8 cellular contexts compared by ENCODE assay signal in the genomic region with DNA sequence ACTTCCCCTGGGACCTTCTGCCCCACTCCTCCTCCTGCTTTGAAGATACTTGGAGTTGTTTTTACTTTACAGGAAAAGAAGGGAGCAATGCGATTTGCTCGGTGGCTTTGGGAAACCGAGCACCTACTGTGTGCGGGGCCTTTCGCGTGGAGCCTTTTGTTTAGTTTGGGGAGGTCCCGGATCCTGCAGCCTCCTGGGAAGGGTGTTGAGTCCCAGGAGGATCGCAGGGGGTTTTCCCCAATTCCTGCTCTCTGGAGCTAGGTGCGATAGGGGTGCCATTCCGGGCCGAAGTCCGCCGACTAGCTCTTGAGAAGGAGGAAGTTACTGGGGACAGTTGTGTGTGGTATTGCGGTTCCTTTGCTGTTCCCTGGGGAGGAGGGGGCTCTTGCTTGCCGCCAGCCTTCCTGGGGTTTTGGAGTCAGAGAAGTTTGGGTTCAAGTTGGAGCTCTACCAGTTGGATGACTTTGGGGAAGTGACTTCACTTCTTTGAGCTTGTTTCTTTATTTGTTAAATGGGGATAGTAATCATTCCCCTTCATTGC. TPM values are rescaled to one million over a fixed set of nuclear protein-coding genes. Genes with fewer than 3 reads are reported as not detected.
A peak's percentile ranks its signal among the peaks of the same experiment; 100 is the strongest.
DNase-seq lines count a peak whose midpoint lies in the region; ATAC-seq lines count a peak whose summit lies in the region.

No MANE protein-coding gene starts in this region.

- peak overlapping the region; percentile 79 for H3K27ac Mint-ChIP-seq in dendritic cell treated with granulocyte-macrophage colony-stimulating factor and Interleukin-4, amounts not matched to agents 40 ng/mL and 50 ng/mL, for 4 days
- peak overlapping the region; percentile 83 to 96 (median 92) for H3K27ac Mint-ChIP-seq in naive B cell

- in situ Hi-C loops in Caki2 (cut with HindIII; ENCODE audit: low pct_unique_long_range_greater_than_20kb, low sequenced_read_pairs): no loop called here

- H3K4me1 Mint-ChIP-seq in dendritic cell treated with granulocyte-macrophage colony-stimulating factor and Interleukin-4, amounts not matched to agents 40 ng/mL and 50 ng/mL, for 4 days (ENCODE audit: low read depth): peaks cover 43% of the 10 kb centered on the region
- H3K4me1 Mint-ChIP-seq in naive B cell: peaks cover 39 to 56% (median 41%) of the 10 kb centered on the region in 3 donors

- no peaks in the 10 kb centered on the region for H3K9me3 Mint-ChIP-seq in dendritic cell treated with granulocyte-macrophage colony-stimulating factor and Interleukin-4, amounts not matched to agents 40 ng/mL and 50 ng/mL, for 4 days
- H3K9me3 Mint-ChIP-seq in naive B cell: no peaks in the 10 kb centered on the region

- peak overlapping the region; percentile 93 for H3K4me3 Mint-ChIP-seq in dendritic cell treated with granulocyte-macrophage colony-stimulating factor and Interleukin-4, amounts not matched to agents 40 ng/mL and 50 ng/mL, for 4 days
- H3K4me3 Mint-ChIP-seq in naive B cell: peak overlapping the region; percentile 93 to 98 (median 96)

- DNase-seq in Caki2 (ENCODE audit: low read depth) (peak; percentile 31), OCI-M1 (lab: John Stamatoyannopoulos, UW) (peak; percentile 90), naive B cell (peak; percentile 75), NCI-H774 (lab: John Stamatoyannopoulos, UW) (no peak), dermis blood vessel endothelial cell (no peak)

- no peaks in the 10 kb centered on the region for H3K27me3 Mint-ChIP-seq in dendritic cell treated with granulocyte-macrophage colony-stimulating factor and Interleukin-4, amounts not matched to agents 40 ng/mL and 50 ng/mL, for 4 days
- H3K27me3 Mint-ChIP-seq in naive B cell: no peaks in the 10 kb centered on the region

- peaks cover 6% of the 10 kb centered on the region for H3K36me3 Mint-ChIP-seq in dendritic cell treated with granulocyte-macrophage colony-stimulating factor and Interleukin-4, amounts not matched to agents 40 ng/mL and 50 ng/mL, for 4 days (ENCODE audit: low read depth)
- no peaks in the 10 kb centered on the region for H3K36me3 Mint-ChIP-seq in naive B cell

- ATAC-seq in GM21825 (IDR thresholded peaks at IDR 0.05; ENCODE audit: unreplicated experiment) (peak; percentile 39), naive B cell (ENCODE audit: low read depth in 2 of 2) (peak; percentile 40 to 43), GM19467 (IDR thresholded peaks at IDR 0.05; ENCODE audit: unreplicated experiment) (no peak)

- intact Hi-C loops in dendritic cell treated with granulocyte-macrophage colony-stimulating factor and Interleukin-4, amounts not matched to agents 40 ng/mL and 50 ng/mL, for 4 days (cut with micrococcal nuclease): no loop called here

RNA-seq across cellular contexts. Expression of a gene that starts 1.1 kb away (rescaled TPM):
- 12.6 and 13.7 TPM in 2 replicates for total RNA-seq in Caki2 (2014; rRNA removed; shearing (Covaris generic); ENCODE audit: low replicate concordance)
- 10 to 100 TPM in 2 of 6 donors, 1 to 10 TPM in 4; 4.0 to 12.1 (median 9.2) TPM for polyA plus RNA-seq in naive B cell (ENCODE audit: low read depth in 6 of 6)
- 3.9 and 9.4 TPM in 2 replicates for total RNA-seq in dermis blood vessel endothelial cell

RNA-seq across cellular contexts. Expression of a gene that starts 5.6 kb away (rescaled TPM):
- 34.0 and 38.3 TPM in 2 replicates for total RNA-seq in Caki2 (2014; rRNA removed; shearing (Covaris generic); ENCODE audit: low replicate concordance)
- 1 to 10 TPM; 1.2 to 6.8 (median 4.3) TPM for polyA plus RNA-seq in naive B cell (ENCODE audit: low read depth in 6 of 6)
- 14.6 and 24.8 TPM in 2 replicates for total RNA-seq in dermis blood vessel endothelial cell

Comparison
In these comparisons a context has a peak if more than half of its experiments do, and no peak if none do; other contexts are left out.
1. DNase-seq: peak in Caki2 (single experiment), OCI-M1 (single experiment) and naive B cell (single experiment); none in NCI-H774 (single experiment) and dermis blood vessel endothelial cell (single experiment).